8 cellular contexts compared by ENCODE assay signal in genomic region chr14:22276913-22277816, GRCh38.
DNase-seq lines count a peak whose midpoint lies in the region; ATAC-seq and TF ChIP-seq lines count a peak whose summit lies in the region.

No MANE protein-coding gene starts in this region.

- no peak for TF ChIP-seq POLR2A in adrenal gland (IDR thresholded peaks at IDR 0.05)

- H3K9me3 ChIP-seq in adrenal gland (replicated peaks in 1 of 3) (no peaks in the 10 kb centered on the region), liver (ENCODE audit: control insufficient read depth in 4 of 4, low read length in 3 of 4) (no peaks in the 10 kb centered on the region)

- no peak overlapping the region for H3K9ac ChIP-seq in liver (ENCODE audit: low read depth in 1 of 2, low read length in 2 of 2)

- H3K9me3 Mint-ChIP-seq in CD14-positive monocyte = no peaks in the 10 kb centered on the region
- no peaks in the 10 kb centered on the region for H3K9me3 Mint-ChIP-seq in HFFc6

- no peaks in the 10 kb centered on the region for H3K36me3 ChIP-seq in adrenal gland (replicated peaks in 1 of 2)
- no peaks in the 10 kb centered on the region for H3K36me3 ChIP-seq in liver (ENCODE audit: control insufficient read depth in 4 of 4, insufficient read depth in 3 of 4, low read depth in 1 of 4, low read length in 3 of 4)

- ATAC-seq in GM19023 (IDR thresholded peaks at IDR 0.05; ENCODE audit: unreplicated experiment) (no peak), HG02623 (IDR thresholded peaks at IDR 0.05; ENCODE audit: unreplicated experiment) (no peak), esophagus mucosa (no peak)

- TF ChIP-seq CTCF in CD14-positive monocyte (IDR thresholded peaks at IDR 0.05) = peak; percentile 82
- TF ChIP-seq CTCF in HFFc6 (IDR thresholded peaks at IDR 0.05) = peak; percentile 81
- peak in 4 of 6 experiments; percentile 32 to 61 (median 44) for TF ChIP-seq CTCF in adrenal gland (IDR thresholded peaks at IDR 0.05)
- TF ChIP-seq CTCF in liver (IDR thresholded peaks at IDR 0.05; ENCODE audit: low read depth, low read length, missing input control) = peak; percentile 36

- no peak overlapping the region for H3K27ac ChIP-seq in adrenal gland
- no peak overlapping the region for H3K27ac ChIP-seq in liver (ENCODE audit: low read depth in 1 of 2, low read length in 2 of 2)

- no peaks in the 10 kb centered on the region for H3K36me3 Mint-ChIP-seq in CD14-positive monocyte
- H3K36me3 Mint-ChIP-seq in HFFc6 (ENCODE audit: low read depth) = no peaks in the 10 kb centered on the region

- H3K27me3 Mint-ChIP-seq in CD14-positive monocyte (ENCODE audit: low read depth in 3 of 3) = peaks cover 2 to 5% (median 5%) of the 10 kb centered on the region in 3 donors
- H3K27me3 Mint-ChIP-seq in HFFc6 (ENCODE audit: insufficient read depth) = peaks cover 29% of the 10 kb centered on the region

- H3K4me3 Mint-ChIP-seq in CD14-positive monocyte (no peak overlapping the region), HFFc6 (no peak overlapping the region)

- H3K4me1 Mint-ChIP-seq in CD14-positive monocyte = peaks cover 12% of the 10 kb centered on the region
- H3K4me1 Mint-ChIP-seq in HFFc6 (ENCODE audit: low read depth) = peaks cover 8% of the 10 kb centered on the region

- DNase-seq in CD14-positive monocyte (ENCODE audit: low spot score) (no peak), HFFc6 (peak; percentile 23), adrenal gland (no peak)
- DNase-seq in activated CD4-positive, alpha-beta T cell treated with anti-CD3 and anti-CD28 coated beads for 1 hour = no peak

- intact Hi-C loops in CD14-positive monocyte (cut with micrococcal nuclease) = no loop called here
- intact Hi-C loops in adrenal gland (cut with DNase I) = no loop called here

- H3K4me1 ChIP-seq in adrenal gland (replicated peaks in 1 of 2) (no peaks in the 10 kb centered on the region), liver (ENCODE audit: control insufficient read depth in 4 of 4, insufficient read depth in 4 of 4, low read length in 3 of 4) (no peaks in the 10 kb centered on the region)

- peak; percentile 15 to 24 for TF ChIP-seq RAD21 in liver (IDR thresholded peaks at IDR 0.05)

- no peaks in the 10 kb centered on the region for H3K27me3 ChIP-seq in adrenal gland
- peaks cover 0 to 4% (median 0%) of the 10 kb centered on the region in 4 donors for H3K27me3 ChIP-seq in liver (ENCODE audit: control insufficient read depth in 4 of 4, insufficient read depth in 4 of 4, low read length in 3 of 4)

- H3K4me3 ChIP-seq in adrenal gland = no peak overlapping the region
- H3K4me3 ChIP-seq in liver (ENCODE audit: low read depth in 1 of 3, low read length in 3 of 3) = no peak overlapping the region

- H3K27ac Mint-ChIP-seq in CD14-positive monocyte = no peak overlapping the region
- no peak overlapping the region for H3K27ac Mint-ChIP-seq in HFFc6

- 33 to 44% (median 38%) methylated on average over 4 of the region's 4 CpGs for WGBS in adrenal gland, 4 donors
- WGBS in liver = 40% methylated on average over 4 of the region's 4 CpGs

TF ChIP-seq in liver, 16 proteins besides CTCF, POLR2A, EP300 and RAD21:
- TF ChIP-seq RXRA (IDR thresholded peaks at IDR 0.05) (no peak), MAX (IDR thresholded peaks at IDR 0.05) (no peak), JUND (IDR thresholded peaks at IDR 0.05) (no peak), EGR1 (IDR thresholded peaks at IDR 0.05; ENCODE audit: low read depth in 2 of 2) (no peak), NR2F2 (IDR thresholded peaks at IDR 0.05) (no peak), FOXA2 (IDR thresholded peaks at IDR 0.05) (no peak), ZBTB33 (IDR thresholded peaks at IDR 0.05) (no peak), SP1 (IDR thresholded peaks at IDR 0.05) (no peak), HNF4A (conservative IDR thresholded peaks at IDR 0.05) (no peak), TAF1 (conservative IDR thresholded peaks at IDR 0.05) (no peak), FOXA1 (IDR thresholded peaks at IDR 0.05) (no peak), GABPA (IDR thresholded peaks at IDR 0.05 in 1 of 2, conservative IDR thresholded peaks at IDR 0.05 in 1 of 2) (no peak), REST (IDR thresholded peaks at IDR 0.05) (no peak), YY1 (IDR thresholded peaks at IDR 0.05) (no peak)
